Comparison of ENCODE assay signal across 1 cellular context in genomic region chr9:31275419-31275818, GRCh38.
TF ChIP-seq lines count a peak whose summit lies in the region.

No MANE protein-coding gene starts in this region.

TF ChIP-seq in H1, 55 proteins besides CTCF, POLR2A, EP300 and RAD21:
- TF ChIP-seq, protein P1, sequence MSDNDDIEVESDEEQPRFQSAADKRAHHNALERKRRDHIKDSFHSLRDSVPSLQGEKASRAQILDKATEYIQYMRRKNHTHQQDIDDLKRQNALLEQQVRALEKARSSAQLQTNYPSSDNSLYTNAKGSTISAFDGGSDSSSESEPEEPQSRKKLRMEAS (IDR thresholded peaks at IDR 0.05), result no peak
- no peak for TF ChIP-seq TAF1 (IDR thresholded peaks at IDR 0.05; ENCODE audit: low read depth, low read length)
- TF ChIP-seq ASH2L (IDR thresholded peaks at IDR 0.05; ENCODE audit: low read length), result no peak
- TF ChIP-seq, protein P2, sequence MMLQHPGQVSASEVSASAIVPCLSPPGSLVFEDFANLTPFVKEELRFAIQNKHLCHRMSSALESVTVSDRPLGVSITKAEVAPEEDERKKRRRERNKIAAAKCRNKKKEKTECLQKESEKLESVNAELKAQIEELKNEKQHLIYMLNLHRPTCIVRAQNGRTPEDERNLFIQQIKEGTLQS (IDR thresholded peaks at IDR 0.05; ENCODE audit: insufficient read depth, low read depth, low read length), result no peak
- TF ChIP-seq SP2 (IDR thresholded peaks at IDR 0.05; ENCODE audit: low read length), result no peak
- no peak for TF ChIP-seq NRF1 (IDR thresholded peaks at IDR 0.05; ENCODE audit: low read depth, low read length)
- TF ChIP-seq CREB1 (IDR thresholded peaks at IDR 0.05), result no peak
- no peak for TF ChIP-seq RNF2 (IDR thresholded peaks at IDR 0.05; ENCODE audit: borderline replicate concordance, low read depth, low read length, missing control alignments, poor library complexity, severe bottlenecking)
- TF ChIP-seq SIX5 (IDR thresholded peaks at IDR 0.05; ENCODE audit: low read depth, low read length), result no peak
- TF ChIP-seq SAP30 (IDR thresholded peaks at IDR 0.05; ENCODE audit: insufficient read depth, insufficient replicate concordance, low read length), result no peak
TF ChIP-seq in H1: peak in this region for 0.
